ENCODE assay signal across 1 cellular context in the genomic region with DNA sequence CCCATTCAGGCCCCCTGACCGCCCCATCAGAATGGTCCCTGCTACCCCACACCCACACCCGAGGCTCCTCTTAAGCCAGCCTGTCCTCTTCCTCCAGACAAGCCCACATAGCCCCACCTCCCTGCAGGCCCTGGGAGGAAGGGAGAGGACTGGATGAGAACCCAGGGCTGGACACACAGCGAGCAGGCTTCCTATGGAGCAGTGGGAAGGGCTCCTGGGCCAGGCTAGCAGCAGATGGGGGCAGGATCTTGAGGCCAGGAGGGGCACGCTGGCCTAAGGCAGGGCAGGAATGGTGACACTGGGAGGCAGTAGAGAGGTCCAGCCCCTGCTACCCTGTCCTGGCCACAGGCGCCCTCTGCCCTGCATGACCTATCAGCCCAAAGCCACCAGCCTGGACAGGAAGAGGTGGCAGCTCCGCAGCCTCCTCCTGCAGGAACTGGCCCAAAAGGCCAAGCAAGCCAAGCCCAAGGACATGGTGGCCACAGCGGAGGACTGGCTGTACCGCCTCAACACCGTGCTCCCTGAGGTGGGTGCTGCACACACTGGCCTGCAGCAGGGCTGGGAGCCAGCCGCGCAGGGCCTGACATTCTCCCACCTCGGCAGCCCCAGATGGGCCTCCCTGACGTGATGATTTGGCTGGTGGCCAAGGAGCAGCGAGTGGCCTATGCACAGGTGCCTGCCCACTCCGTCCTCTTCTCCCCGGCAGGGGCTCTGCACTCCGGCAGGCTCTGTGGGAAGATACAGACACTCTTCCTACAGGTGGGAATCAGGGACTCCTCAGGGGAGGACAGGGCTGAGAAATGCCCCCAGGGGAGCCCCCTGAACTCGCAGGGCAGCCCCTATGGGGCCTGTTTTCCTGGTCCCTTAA.
TF ChIP-seq lines count a peak whose summit lies in the region.

No MANE protein-coding gene starts in this region.

TF ChIP-seq in GM12878, 131 proteins besides CTCF, POLR2A, EP300 and RAD21:
- TF ChIP-seq, protein P1, sequence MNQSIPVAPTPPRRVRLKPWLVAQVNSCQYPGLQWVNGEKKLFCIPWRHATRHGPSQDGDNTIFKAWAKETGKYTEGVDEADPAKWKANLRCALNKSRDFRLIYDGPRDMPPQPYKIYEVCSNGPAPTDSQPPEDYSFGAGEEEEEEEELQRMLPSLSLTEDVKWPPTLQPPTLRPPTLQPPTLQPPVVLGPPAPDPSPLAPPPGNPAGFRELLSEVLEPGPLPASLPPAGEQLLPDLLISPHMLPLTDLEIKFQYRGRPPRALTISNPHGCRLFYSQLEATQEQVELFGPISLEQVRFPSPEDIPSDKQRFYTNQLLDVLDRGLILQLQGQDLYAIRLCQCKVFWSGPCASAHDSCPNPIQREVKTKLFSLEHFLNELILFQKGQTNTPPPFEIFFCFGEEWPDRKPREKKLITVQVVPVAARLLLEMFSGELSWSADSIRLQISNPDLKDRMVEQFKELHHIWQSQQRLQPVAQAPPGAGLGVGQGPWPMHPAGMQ (IDR thresholded peaks at IDR 0.05; ENCODE audit: borderline replicate concordance), result no peak
- TF ChIP-seq TCF7 (IDR thresholded peaks at IDR 0.05; ENCODE audit: borderline replicate concordance), result no peak
- TF ChIP-seq STAT3 (IDR thresholded peaks at IDR 0.05; ENCODE audit: low read depth, low read length), result no peak
- no peak for TF ChIP-seq KLF5 (IDR thresholded peaks at IDR 0.05; ENCODE audit: partially characterized antibody)
- no peak for TF ChIP-seq SP1 (IDR thresholded peaks at IDR 0.05; ENCODE audit: low read depth, low read length)
- TF ChIP-seq SIN3A (IDR thresholded peaks at IDR 0.05; ENCODE audit: low read depth, low read length), result no peak
- TF ChIP-seq TCF12 (IDR thresholded peaks at IDR 0.05; ENCODE audit: low read depth, low read length), result no peak
- TF ChIP-seq SREBF1 (IDR thresholded peaks at IDR 0.05; ENCODE audit: low read length), result no peak
- no peak for TF ChIP-seq TAF1 (IDR thresholded peaks at IDR 0.05; ENCODE audit: borderline replicate concordance, low read depth, low read length)
- TF ChIP-seq MEF2A (IDR thresholded peaks at IDR 0.05; ENCODE audit: insufficient read depth, low read depth, low read length), result no peak
- no peak for TF ChIP-seq JUNB (IDR thresholded peaks at IDR 0.05)
- TF ChIP-seq POU2F2 (IDR thresholded peaks at IDR 0.05; ENCODE audit: borderline replicate concordance, low read depth, low read length), result no peak
- TF ChIP-seq, protein P2, sequence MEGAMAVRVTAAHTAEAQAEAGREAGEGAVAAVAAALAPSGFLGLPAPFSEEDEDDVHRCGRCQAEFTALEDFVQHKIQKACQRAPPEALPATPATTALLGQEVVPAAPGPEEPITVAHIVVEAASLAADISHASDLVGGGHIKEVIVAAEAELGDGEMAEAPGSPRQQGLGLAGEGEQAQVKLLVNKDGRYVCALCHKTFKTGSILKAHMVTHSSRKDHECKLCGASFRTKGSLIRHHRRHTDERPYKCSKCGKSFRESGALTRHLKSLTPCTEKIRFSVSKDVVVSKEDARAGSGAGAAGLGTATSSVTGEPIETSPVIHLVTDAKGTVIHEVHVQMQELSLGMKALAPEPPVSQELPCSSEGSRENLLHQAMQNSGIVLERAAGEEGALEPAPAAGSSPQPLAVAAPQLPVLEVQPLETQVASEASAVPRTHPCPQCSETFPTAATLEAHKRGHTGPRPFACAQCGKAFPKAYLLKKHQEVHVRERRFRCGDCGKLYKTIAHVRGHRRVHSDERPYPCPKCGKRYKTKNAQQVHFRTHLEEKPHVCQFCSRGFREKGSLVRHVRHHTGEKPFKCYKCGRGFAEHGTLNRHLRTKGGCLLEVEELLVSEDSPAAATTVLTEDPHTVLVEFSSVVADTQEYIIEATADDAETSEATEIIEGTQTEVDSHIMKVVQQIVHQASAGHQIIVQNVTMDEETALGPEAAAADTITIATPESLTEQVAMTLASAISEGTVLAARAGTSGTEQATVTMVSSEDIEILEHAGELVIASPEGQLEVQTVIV (IDR thresholded peaks at IDR 0.05; ENCODE audit: borderline replicate concordance, partially characterized antibody), result no peak
- TF ChIP-seq SMAD1 (IDR thresholded peaks at IDR 0.05; ENCODE audit: low read depth, partially characterized antibody), result no peak
- no peak for TF ChIP-seq BACH1 (IDR thresholded peaks at IDR 0.05; ENCODE audit: borderline replicate concordance)
- TF ChIP-seq ZNF217 (IDR thresholded peaks at IDR 0.05), result no peak
- no peak for TF ChIP-seq NFXL1 (IDR thresholded peaks at IDR 0.05; ENCODE audit: borderline replicate concordance)
